1 cellular context compared by ENCODE assay signal in the genomic region with DNA sequence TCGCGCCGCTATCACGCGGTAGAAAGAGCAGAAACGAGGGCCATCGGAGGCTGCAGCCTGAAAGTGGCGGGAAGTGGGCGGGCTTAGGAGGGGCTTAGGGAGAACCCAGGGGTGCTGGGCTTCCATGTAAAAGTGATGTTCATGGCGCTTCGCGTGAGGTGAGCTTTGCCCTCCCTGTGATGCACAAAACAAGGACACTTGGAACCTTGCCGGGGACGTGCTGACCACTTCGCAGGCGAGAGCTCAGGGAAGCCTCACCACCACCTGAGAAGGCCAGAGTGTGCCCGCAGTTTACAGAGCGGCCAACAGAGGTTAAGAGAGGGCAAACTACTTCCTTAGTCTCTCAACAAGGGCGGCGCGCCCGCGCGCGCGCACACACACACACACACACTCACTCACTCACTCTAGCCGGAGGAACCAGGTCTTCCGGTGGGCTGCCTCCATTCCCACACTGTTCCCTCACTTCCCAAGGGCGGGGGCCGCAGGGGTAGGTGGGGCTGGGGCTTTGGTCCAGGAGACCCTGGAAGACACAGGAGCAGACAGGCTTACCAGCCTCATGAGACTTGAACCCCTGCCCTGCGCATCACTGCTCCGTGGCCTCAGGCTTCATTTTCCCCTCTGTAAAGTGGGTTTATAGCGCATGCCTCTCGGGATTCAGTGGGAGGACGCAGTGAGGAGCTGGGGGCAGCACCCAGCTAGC.
TF ChIP-seq lines count a peak whose summit lies in the region.

No MANE protein-coding gene starts in this region.

TF ChIP-seq in GM12878, 131 proteins besides CTCF, POLR2A, EP300 and RAD21:
- no peak for TF ChIP-seq YBX1 (IDR thresholded peaks at IDR 0.05)
- no peak for TF ChIP-seq BRCA1 (IDR thresholded peaks at IDR 0.05; ENCODE audit: low read depth, low read length)
- no peak for TF ChIP-seq HDGF (IDR thresholded peaks at IDR 0.05)
- peak; percentile 58 for TF ChIP-seq NR2F1 (conservative IDR thresholded peaks at IDR 0.05)
- TF ChIP-seq ZNF207 (IDR thresholded peaks at IDR 0.05; ENCODE audit: borderline replicate concordance) = no peak
- no peak for TF ChIP-seq RELA (IDR thresholded peaks at IDR 0.05; ENCODE audit: borderline replicate concordance, partially characterized antibody)
- no peak for TF ChIP-seq IKZF1 (conservative IDR thresholded peaks at IDR 0.05)
- TF ChIP-seq IKZF2 (IDR thresholded peaks at IDR 0.05) = peak in 1 of 2 experiments; percentile 33; a peak in 1 of 4 replicates
- TF ChIP-seq NFXL1 (IDR thresholded peaks at IDR 0.05; ENCODE audit: borderline replicate concordance) = no peak
TF ChIP-seq in GM12878: peak in this region for 2.
